11 cellular contexts compared by ENCODE assay signal in the genomic region with DNA sequence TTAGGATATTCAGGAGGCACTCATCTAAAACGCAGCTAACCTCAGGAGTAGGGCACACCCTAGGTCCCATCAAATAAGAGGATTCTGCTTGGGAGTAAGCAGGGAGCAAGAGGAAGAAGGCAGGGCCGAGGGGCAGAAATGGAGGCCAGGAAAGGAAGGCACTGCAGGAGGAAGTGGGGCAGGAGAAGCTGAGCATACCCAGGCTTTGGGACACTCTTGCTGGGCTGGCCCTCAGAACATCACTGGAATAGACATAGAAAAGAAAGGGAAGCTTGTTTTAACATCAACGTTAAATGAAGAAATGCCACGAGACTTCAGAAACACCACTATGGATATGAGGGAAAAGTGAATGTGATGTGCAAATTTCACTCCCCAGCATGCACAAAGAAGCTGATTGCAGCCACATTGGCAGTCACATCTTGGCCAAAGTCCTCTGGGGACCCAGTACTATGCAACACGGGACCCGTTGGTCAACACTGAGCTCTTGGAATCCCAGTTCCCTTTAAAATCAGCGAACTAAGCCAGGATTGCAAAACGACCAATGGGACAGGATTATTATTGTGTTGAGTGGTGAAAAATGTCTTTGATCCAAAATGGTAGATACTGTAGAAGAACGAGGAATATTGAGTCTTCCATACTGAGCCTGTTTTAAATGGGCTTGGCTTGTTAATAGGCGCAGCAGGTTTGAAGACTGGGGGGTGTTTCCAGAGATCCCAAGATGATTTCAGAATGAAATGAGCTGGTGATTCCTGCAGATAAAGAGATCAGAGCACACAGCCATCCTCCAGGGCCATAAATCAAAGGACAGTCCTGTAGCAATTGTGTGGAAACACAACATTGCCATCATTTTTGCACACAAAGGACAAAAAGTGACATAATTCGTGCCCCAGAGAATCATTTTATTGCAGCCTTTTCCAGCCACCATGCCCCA.
DNase-seq lines count a peak whose midpoint lies in the region; ATAC-seq, FAIRE-seq and TF ChIP-seq lines count a peak whose summit lies in the region.
"Had no signal": no experiment of that assay in that cellular context is flagged by ENCODE, and none has a peak within 500 bp of the region (broad histone marks: within the 10 kb centered on the region; RNA-seq: fewer than 3 reads in every experiment).

No MANE protein-coding gene starts in this region.

- CTCF ChIA-PET in A549 (lab: Yijun Ruan, JAX) = interaction anchor here (0.6 to 12.5 kb wide), 18 partner anchors 11 to 1247 kb away, joined by 3 to 94 read pairs (median 4); no protein-coding TSS in a partner anchor

- no peak for TF ChIP-seq CTCF in A549 (IDR thresholded peaks at IDR 0.05)
- TF ChIP-seq CTCF in NB4 (IDR thresholded peaks at IDR 0.05; ENCODE audit: low read depth, low read length) = no peak

- TF ChIP-seq POLR2A in A549 (IDR thresholded peaks at IDR 0.05; ENCODE audit: low read length) = no peak
- no peak for TF ChIP-seq POLR2A in NB4 (IDR thresholded peaks at IDR 0.05; ENCODE audit: extremely low read depth, insufficient read length)

- 85% methylated on average over 11 of the region's 11 CpGs for WGBS in A549 (ENCODE audit: missing lambda C conversion rate)

- peak overlapping the region; percentile 98 for H3K27ac Mint-ChIP-seq in dendritic cell treated with granulocyte-macrophage colony-stimulating factor and Interleukin-4, amounts not matched to agents 40 ng/mL and 50 ng/mL, for 4 days

- H3K4me1 Mint-ChIP-seq in dendritic cell treated with granulocyte-macrophage colony-stimulating factor and Interleukin-4, amounts not matched to agents 40 ng/mL and 50 ng/mL, for 4 days (ENCODE audit: low read depth) = peaks cover 94% of the 10 kb centered on the region

- no peak for TF ChIP-seq EP300 in A549 (IDR thresholded peaks at IDR 0.05)

- no peak for FAIRE-seq in A549 (lab: Jason Lieb, UNC)

- no peaks in the 10 kb centered on the region for H3K27me3 Mint-ChIP-seq in dendritic cell treated with granulocyte-macrophage colony-stimulating factor and Interleukin-4, amounts not matched to agents 40 ng/mL and 50 ng/mL, for 4 days

- no peak for TF ChIP-seq RAD21 in A549 (conservative IDR thresholded peaks at IDR 0.05 in 1 of 2, IDR thresholded peaks at IDR 0.05 in 1 of 2)

- no peaks in the 10 kb centered on the region for H3K9me3 Mint-ChIP-seq in dendritic cell treated with granulocyte-macrophage colony-stimulating factor and Interleukin-4, amounts not matched to agents 40 ng/mL and 50 ng/mL, for 4 days

- peak overlapping the region; percentile 62 for H3K4me2 ChIP-seq in A549

- ATAC-seq in A549 = no peak
- no peak for ATAC-seq in GM18868 (IDR thresholded peaks at IDR 0.05; ENCODE audit: unreplicated experiment)

- no peak overlapping the region for H3K4me3 ChIP-seq in A549
- H3K4me3 ChIP-seq in NB4 (ENCODE audit: low read depth, low read length) = peak overlapping the region; percentile 33
- H3K4me3 ChIP-seq: lung had no signal

- H3K27ac ChIP-seq in A549 = peak overlapping the region; percentile 94 to 95

- peaks cover 93% of the 10 kb centered on the region for H3K4me1 ChIP-seq in A549

- no peaks in the 10 kb centered on the region for H3K9me3 ChIP-seq in A549

- H3K36me3 Mint-ChIP-seq in dendritic cell treated with granulocyte-macrophage colony-stimulating factor and Interleukin-4, amounts not matched to agents 40 ng/mL and 50 ng/mL, for 4 days (ENCODE audit: low read depth) = peaks cover 53% of the 10 kb centered on the region

- POLR2A ChIA-PET in A549 (lab: Yijun Ruan, JAX) = interaction anchor here (1.0 to 2.9 kb wide), 11 partner anchors 14 to 481 kb away, joined by 3 to 14 read pairs (median 6); partner anchors contain the start of gene IRF2BP2

- peak overlapping the region; percentile 42 for H3K4me3 Mint-ChIP-seq in dendritic cell treated with granulocyte-macrophage colony-stimulating factor and Interleukin-4, amounts not matched to agents 40 ng/mL and 50 ng/mL, for 4 days

- DNase-seq in A549 (ENCODE audit: low read depth in 1 of 2, low spot score in 1 of 2) (no peak), NB4 (ENCODE audit: low read depth) (no peak), mesenteric fat pad (ENCODE audit: low spot score) (peak; percentile 86), DMS153 (lab: John Stamatoyannopoulos, UW) (no peak), midbrain (lab: John Stamatoyannopoulos, UW) (no peak)
- no peak for DNase-seq in activated T-cell treated with anti-CD3 and anti-CD28 coated beads, Interleukin-2, amount 50 U/mL, for 1 hour
- DNase-seq: activated CD8-positive, alpha-beta memory T cell treated with anti-CD3 and anti-CD28 coated beads, Interleukin-2, amount 50 U/mL, for 48 hours; stimulated activated CD4-positive, alpha-beta T cell treated with anti-CD3 and anti-CD28 coated beads, Interleukin-1b, Interleukin-23, amount 100 ng/mL, for 48 hours had no signal

- intact Hi-C loops in dendritic cell treated with granulocyte-macrophage colony-stimulating factor and Interleukin-4, amounts not matched to agents 40 ng/mL and 50 ng/mL, for 4 days (cut with micrococcal nuclease) = loop anchor here (2.0 to 5.0 kb wide), 4 partner anchors 13 to 479 kb away; no protein-coding TSS in a partner anchor

TF ChIP-seq in A549, 52 proteins besides CTCF, POLR2A, EP300 and RAD21:
- no peak for TF ChIP-seq HDAC2 (IDR thresholded peaks at IDR 0.05)
- 0 out of 2 replicates have a peak, but pooled peaks have one; percentile 30 for TF ChIP-seq HOXB5 (CRISPR knock-in tag; IDR thresholded peaks at IDR 0.05)
- TF ChIP-seq FOSB (CRISPR knock-in tag; IDR thresholded peaks at IDR 0.05) = peak; percentile 35; the same call in 1 of the 2 replicates
- TF ChIP-seq HOXB13 (CRISPR knock-in tag; IDR thresholded peaks at IDR 0.05; ENCODE audit: low read depth) = peak; percentile 50; the same call in 1 of the 2 replicates
- TF ChIP-seq ZC3H11A (IDR thresholded peaks at IDR 0.05) = no peak
- no peak for TF ChIP-seq SREBF2 (IDR thresholded peaks at IDR 0.05)
- no peak for TF ChIP-seq KDM1A (IDR thresholded peaks at IDR 0.05; ENCODE audit: low read depth)
- TF ChIP-seq E2F6 (IDR thresholded peaks at IDR 0.05; ENCODE audit: borderline replicate concordance, low read depth) = no peak
- TF ChIP-seq BHLHE40 (IDR thresholded peaks at IDR 0.05; ENCODE audit: low read depth, low read length) = no peak
